ENCODE assay signal across 26 cellular contexts in genomic region chr12:116642683-116643082, GRCh38.
A peak's percentile ranks its signal among the peaks of the same experiment; 100 is the strongest.
DNase-seq lines count a peak whose midpoint lies in the region; ATAC-seq, FAIRE-seq and TF ChIP-seq lines count a peak whose summit lies in the region.
"Had no signal": no experiment of that assay in that cellular context is flagged by ENCODE, and none has a peak within 500 bp of the region (broad histone marks: within the 10 kb centered on the region; RNA-seq: fewer than 3 reads in every experiment).

No MANE protein-coding gene starts in this region.

- H3K4me1 ChIP-seq in K562 (replicated peaks in 1 of 2; ENCODE audit: control insufficient read depth in 2 of 2, insufficient read depth in 2 of 2, low read length in 2 of 2) (no peaks in the 10 kb centered on the region), smooth muscle cell (ENCODE audit: low read depth) (no peaks in the 10 kb centered on the region)
- H3K4me1 ChIP-seq: adrenal gland, foreskin keratinocyte, psoas muscle had no signal

- TF ChIP-seq RAD21 in K562 (CRISPR knock-in tag; conservative IDR thresholded peaks at IDR 0.05 in 1 of 2, IDR thresholded peaks at IDR 0.05 in 1 of 2) = no peak

- peaks cover 17 to 35% of the 10 kb centered on the region in 2 experiments for H3K27me3 ChIP-seq in K562 (ENCODE audit: control insufficient read depth in 2 of 2, insufficient read depth in 2 of 2, low read length in 2 of 2)
- H3K27me3 ChIP-seq in smooth muscle cell (ENCODE audit: low read depth) = peaks cover 3% of the 10 kb centered on the region
- H3K27me3 ChIP-seq: adrenal gland had no signal

- H3K27ac ChIP-seq in K562 (ENCODE audit: extremely low read depth, low read depth, low read length) (no peak overlapping the region), smooth muscle cell (ENCODE audit: low read depth) (no peak overlapping the region)
- H3K27ac ChIP-seq: 22Rv1, adrenal gland, foreskin keratinocyte, psoas muscle, skin epidermis had no signal

- H3K4me3 ChIP-seq in K562 (no peak overlapping the region), smooth muscle cell (no peak overlapping the region)
- H3K4me3 ChIP-seq: adrenal gland, psoas muscle, skin epidermis had no signal

- H3K9ac ChIP-seq in K562 (ENCODE audit: insufficient read depth in 1 of 2, low read depth in 2 of 2, low read length in 2 of 2) (no peak overlapping the region), smooth muscle cell (ENCODE audit: low read depth) (no peak overlapping the region)

- peaks cover 3% of the 10 kb centered on the region for H3K9me3 Mint-ChIP-seq in activated CD8-positive, alpha-beta memory T cell treated with anti-CD3 and anti-CD28 coated beads, Interleukin-2, amount 10 ng/mL, durations not matched to agents 7 days and 5 days (ENCODE audit: low read depth)
- H3K9me3 Mint-ChIP-seq: natural killer cell treated with Interleukin-12 subunit alpha and Interleukin-12 subunit beta and Interleukin-15 and Interleukin-18, amount 100 ng/mL, for 72 hours had no signal

- H3K9me1 ChIP-seq in K562 (ENCODE audit: control insufficient read depth, insufficient read depth, low read length) = no peaks in the 10 kb centered on the region

- no peak overlapping the region for H3K4me2 ChIP-seq in K562 (ENCODE audit: insufficient read depth, low read length)
- H3K4me2 ChIP-seq in smooth muscle cell = no peak overlapping the region

- H3K27me3 Mint-ChIP-seq in activated CD8-positive, alpha-beta memory T cell treated with anti-CD3 and anti-CD28 coated beads, Interleukin-2, amount 10 ng/mL, durations not matched to agents 7 days and 5 days = peaks cover 3% of the 10 kb centered on the region

- H3K9me3 ChIP-seq in K562 (replicated peaks; ENCODE audit: control insufficient read depth, insufficient read depth, low read depth, low read length) (no peaks in the 10 kb centered on the region), smooth muscle cell (replicated peaks; ENCODE audit: low read depth) (no peaks in the 10 kb centered on the region)
- H3K9me3 ChIP-seq: adrenal gland, psoas muscle had no signal

- no peaks in the 10 kb centered on the region for H3K4me1 Mint-ChIP-seq in activated CD8-positive, alpha-beta memory T cell treated with anti-CD3 and anti-CD28 coated beads, Interleukin-2, amount 10 ng/mL, durations not matched to agents 7 days and 5 days

- no peaks in the 10 kb centered on the region for H3K36me3 Mint-ChIP-seq in activated CD8-positive, alpha-beta memory T cell treated with anti-CD3 and anti-CD28 coated beads, Interleukin-2, amount 10 ng/mL, durations not matched to agents 7 days and 5 days
- H3K36me3 Mint-ChIP-seq: natural killer cell treated with Interleukin-12 subunit alpha and Interleukin-12 subunit beta and Interleukin-15 and Interleukin-18, amount 100 ng/mL, for 72 hours had no signal

- intact Hi-C loops in K562 (cut with micrococcal nuclease) = no loop called here

- H3K79me2 ChIP-seq in K562 (ENCODE audit: control insufficient read depth, insufficient read depth, low read length) (no peaks in the 10 kb centered on the region), smooth muscle cell (ENCODE audit: low read depth) (no peaks in the 10 kb centered on the region)

- no peaks in the 10 kb centered on the region for H3F3A ChIP-seq in smooth muscle cell (ENCODE audit: low read depth)

- no peak overlapping the region for H3K4me3 Mint-ChIP-seq in activated CD8-positive, alpha-beta memory T cell treated with anti-CD3 and anti-CD28 coated beads, Interleukin-2, amount 10 ng/mL, durations not matched to agents 7 days and 5 days
- H3K4me3 Mint-ChIP-seq: natural killer cell treated with Interleukin-12 subunit alpha and Interleukin-12 subunit beta and Interleukin-15 and Interleukin-18, amount 100 ng/mL, for 72 hours had no signal

- POLR2A ChIA-PET in K562 (lab: Yijun Ruan, JAX) = interaction anchor here (0.6 kb wide), 2 partner anchors 11 to 109 kb away, joined by 3 read pairs; no protein-coding TSS in a partner anchor

- no peak overlapping the region for H3K27ac Mint-ChIP-seq in activated CD8-positive, alpha-beta memory T cell treated with anti-CD3 and anti-CD28 coated beads, Interleukin-2, amount 10 ng/mL, durations not matched to agents 7 days and 5 days
- H3K27ac Mint-ChIP-seq: natural killer cell treated with Interleukin-12 subunit alpha and Interleukin-12 subunit beta and Interleukin-15 and Interleukin-18, amount 100 ng/mL, for 72 hours had no signal

- WGBS in K562 (ENCODE audit: insufficient coverage, low coverage, missing lambda C conversion rate) = 3% methylated on average over 2 of the region's 2 CpGs
- 69% methylated on average over 2 of the region's 2 CpGs for WGBS in smooth muscle cell (ENCODE audit: low lambda C conversion rate)

- FAIRE-seq in K562 (lab: Jason Lieb, UNC) = no peak
- FAIRE-seq: kidney, RCC 7860 had no signal

- H4K20me1 ChIP-seq in K562 (replicated peaks; ENCODE audit: control insufficient read depth, insufficient read depth, low read length) (no peaks in the 10 kb centered on the region), smooth muscle cell (ENCODE audit: low read depth) (no peaks in the 10 kb centered on the region)

- ATAC-seq in K562 (peak; percentile 72), esophagus mucosa (no peak)
- ATAC-seq in activated CD8-positive, alpha-beta memory T cell treated with anti-CD3 and anti-CD28 coated beads, Interleukin-2, amount 10 ng/mL, durations not matched to agents 7 days and 5 days = no peak
- ATAC-seq: foreskin keratinocyte; natural killer cell treated with Interleukin-12 subunit alpha and Interleukin-12 subunit beta and Interleukin-15 and Interleukin-18, amount 100 ng/mL, for 72 hours; psoas muscle had no signal

- no TSS peak for BruUV-seq in K562 (replicated peaks; lab: Mats Ljungman, UMichigan)

- CTCF ChIA-PET in K562 (lab: Yijun Ruan, JAX; ENCODE audit: low intra/inter-chr PET ratio) = no interaction called here
- CTCF ChIA-PET in activated CD8-positive, alpha-beta memory T cell treated with anti-CD3 and anti-CD28 coated beads, Interleukin-2, amount 10 ng/mL, durations not matched to agents 7 days and 5 days (lab: Charles Lee) = no interaction called here

- in situ Hi-C loops in K562 (cut with MboI) = no loop called here

- no peak for TF ChIP-seq CTCF in K562 (IDR thresholded peaks at IDR 0.05 in 2 of 3, conservative IDR thresholded peaks at IDR 0.05 in 1 of 3; ENCODE audit: insufficient read depth in 2 of 3, low read depth in 1 of 3, low read length in 3 of 3)
- TF ChIP-seq CTCF in smooth muscle cell (IDR thresholded peaks at IDR 0.05; ENCODE audit: borderline replicate concordance, insufficient read depth, poor library complexity, severe bottlenecking) = no peak

- TF ChIP-seq EP300 in K562 (IDR thresholded peaks at IDR 0.05; ENCODE audit: low read length) = no peak

- DNase-seq in DMS53 (lab: John Stamatoyannopoulos, UW) (peak; percentile 51), DMS53 treated with DMSO at 0.1 percent for 48 hours (lab: John Stamatoyannopoulos, UW; ENCODE audit: unreplicated experiment) (no peak), NOMO-1 treated with DMSO at 0.1 percent for 48 hours (lab: John Stamatoyannopoulos, UW; ENCODE audit: unreplicated experiment) (peak; percentile 80), K562 (ENCODE audit: extremely low read depth in 1 of 4, low spot score in 3 of 4) (peak in 2 of 4 experiments; percentile 17 to 20), smooth muscle cell (lab: John Stamatoyannopoulos, UW; ENCODE audit: unreplicated experiment) (no peak), activated T-cell treated with anti-CD3 and anti-CD28 coated beads for 4 hours (no peak)
- no peak for DNase-seq in activated CD8-positive, alpha-beta memory T cell treated with anti-CD3 and anti-CD28 coated beads, Interleukin-2, amount 10 ng/mL, durations not matched to agents 7 days and 5 days
- DNase-seq: activated CD4-positive, alpha-beta T cell treated with anti-CD3 and anti-CD28 coated beads, Interleukin-2, amount 50 U/mL, for 1 hour; activated CD8-positive, alpha-beta memory T cell treated with anti-CD3 and anti-CD28 coated beads, Interleukin-2, amount 50 U/mL, for 48 hours; activated gamma-delta T cell; adrenal gland; dermis blood vessel endothelial cell; foreskin keratinocyte; kidney; mesenchymal stem cell; NCI-H1417; NCI-H2171; NCI-H748 treated with DMSO at 0.1 percent for 48 hours; psoas muscle; stimulated activated CD4-positive, alpha-beta T cell treated with anti-CD3 and anti-CD28 coated beads, Interleukin-4, amount 100 ng/mL, for 24 hours; SW 1271 had no signal

- H2AFZ ChIP-seq in K562 (ENCODE audit: low read depth, low read length) (peak overlapping the region; percentile 3; the same call in 1 of the 2 replicates), smooth muscle cell (ENCODE audit: low read depth) (peak overlapping the region; percentile 26)

- no peak for TF ChIP-seq POLR2A in K562 (conservative IDR thresholded peaks at IDR 0.05)

- H3K36me3 ChIP-seq in K562 (ENCODE audit: control insufficient read depth, insufficient read depth, low read length) (no peaks in the 10 kb centered on the region), smooth muscle cell (ENCODE audit: low read depth) (no peaks in the 10 kb centered on the region)
- H3K36me3 ChIP-seq: adrenal gland had no signal

TF ChIP-seq in K562, 482 proteins besides CTCF, POLR2A, EP300 and RAD21 (continues in another document):
- TF ChIP-seq EHMT2 (IDR thresholded peaks at IDR 0.05) = peak; percentile 88
- peak in 1 of 2 experiments; percentile 80; a peak in 2 of 4 replicates for TF ChIP-seq ZMIZ1 (IDR thresholded peaks at IDR 0.05; ENCODE audit: low read depth in 2 of 2, low read length in 2 of 2)

Comparison
In these comparisons a context has a peak if more than half of its experiments do, and no peak if none do; other contexts are left out.
1. DNase-seq: peak in DMS53 (single experiment) and NOMO-1 treated with DMSO at 0.1 percent for 48 hours (single experiment); none in DMS53 treated with DMSO at 0.1 percent for 48 hours (single experiment), smooth muscle cell (single experiment), activated T-cell treated with anti-CD3 and anti-CD28 coated beads for 4 hours (single experiment) and activated CD8-positive, alpha-beta memory T cell treated with anti-CD3 and anti-CD28 coated beads, Interleukin-2, amount 10 ng/mL, durations not matched to agents 7 days and 5 days (single experiment).